ENCODE assay signal across 24 cellular contexts in the genomic region with DNA sequence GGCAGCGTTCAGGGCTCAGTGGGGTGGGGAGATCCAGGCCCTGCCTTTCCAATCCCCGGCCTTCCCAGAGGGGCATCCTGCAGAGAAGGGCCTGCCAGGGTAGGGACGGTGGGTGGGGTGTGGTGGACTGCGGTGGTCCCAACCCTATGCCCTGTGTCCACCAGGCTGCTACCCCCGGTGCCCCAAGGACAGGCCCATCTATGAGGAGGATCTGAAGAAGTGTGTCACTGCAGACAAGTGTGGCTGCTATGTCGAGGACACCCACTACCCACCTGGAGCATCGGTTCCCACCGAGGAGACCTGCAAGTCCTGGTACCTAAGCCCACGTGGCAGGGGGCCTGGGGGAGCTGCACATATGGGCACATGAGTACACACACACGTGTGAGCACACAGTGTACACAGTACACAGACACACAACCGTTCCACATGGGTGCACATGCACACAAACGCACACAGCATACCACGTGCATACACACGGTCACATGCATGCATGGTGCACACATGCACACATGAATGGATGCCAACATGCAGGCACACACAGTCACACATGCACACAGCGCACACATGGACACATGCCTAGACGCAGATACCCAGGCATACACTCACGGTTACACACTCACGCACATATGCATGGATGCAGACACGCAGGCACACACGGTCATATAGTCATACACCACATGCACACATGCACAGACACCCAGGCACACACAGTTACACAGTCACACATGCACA. TPM values are rescaled to one million over a fixed set of nuclear protein-coding genes. Genes with fewer than 3 reads are reported as not detected.
DNase-seq lines count a peak whose midpoint lies in the region; ATAC-seq, FAIRE-seq and TF ChIP-seq lines count a peak whose summit lies in the region.
"Had no signal": no experiment of that assay in that cellular context is flagged by ENCODE, and none has a peak within 500 bp of the region (broad histone marks: within the 10 kb centered on the region; RNA-seq: fewer than 3 reads in every experiment).

No MANE protein-coding gene starts in this region.

- H3K36me3 ChIP-seq in bronchial epithelial cell (ENCODE audit: control insufficient read depth, insufficient read depth, low read length): no peaks in the 10 kb centered on the region
- no peaks in the 10 kb centered on the region for H3K36me3 ChIP-seq in mucosa of descending colon (ENCODE audit: low read depth)
- no peaks in the 10 kb centered on the region for H3K36me3 ChIP-seq in aorta (ENCODE audit: control insufficient read depth in 1 of 2, insufficient read depth in 2 of 2, low read length in 1 of 2)
- H3K36me3 ChIP-seq: BLaER1, HAP-1, SJSA1 had no signal

- H3K27me3 ChIP-seq in bronchial epithelial cell (ENCODE audit: control insufficient read depth, insufficient read depth, low read length): no peaks in the 10 kb centered on the region
- H3K27me3 ChIP-seq in aorta (ENCODE audit: control insufficient read depth in 1 of 2, insufficient read depth in 2 of 2, low read length in 1 of 2): no peaks in the 10 kb centered on the region
- H3K27me3 ChIP-seq: BLaER1, SJSA1 had no signal

- H3K9me3 ChIP-seq in mucosa of descending colon: no peaks in the 10 kb centered on the region
- no peaks in the 10 kb centered on the region for H3K9me3 ChIP-seq in aorta (ENCODE audit: control insufficient read depth, low read length)
- H3K9me3 ChIP-seq: HAP-1, SJSA1 had no signal

- H3K27ac ChIP-seq in aorta (ENCODE audit: low read depth in 1 of 2, low read length in 2 of 2): no peak overlapping the region
- H3K27ac ChIP-seq: BLaER1, HL-60, SJSA1 had no signal

- 90 to 92% methylated on average over 20 of the region's 20 CpGs for WGBS in aorta, 2 donors

- H3K4me3 ChIP-seq in bronchial epithelial cell (ENCODE audit: low read depth, low read length) (no peak overlapping the region), mucosa of descending colon (no peak overlapping the region), aorta (ENCODE audit: low read length in 2 of 2) (no peak overlapping the region)
- H3K4me3 ChIP-seq: BLaER1, HAP-1, SJSA1 had no signal

- DNase-seq in bronchial epithelial cell (ENCODE audit: low read depth) (no peak), left ventricle myocardium superior (peak; percentile 19), mucosa of descending colon (peak in 2 of 3 donors; percentile 28 to 46), aorta (peak; percentile 40 to 74), H4 (ENCODE audit: low spot score) (no peak), activated gamma-delta T cell (lab: John Stamatoyannopoulos, UW) (no peak)
- DNase-seq in stimulated activated CD4-positive, alpha-beta T cell treated with anti-CD3 and anti-CD28 coated beads, Interleukin-1b, Interleukin-23, amount 100 ng/mL, for 48 hours: no peak
- DNase-seq: CD4-positive, alpha-beta T cell; COR-L47; DMS 273 treated with DMSO at 0.1 percent for 48 hours; DMS79 treated with DMSO at 0.1 percent for 48 hours; KBM-7; NCI-H1092; NCI-H1436; NCI-H187 treated with DMSO at 0.1 percent for 48 hours; NCI-H2107; NCI-H748 treated with DMSO at 0.1 percent for 48 hours had no signal

- intact Hi-C loops in left ventricle myocardium superior (cut with micrococcal nuclease): no loop called here
- intact Hi-C loops in mucosa of descending colon (cut with DNase I, micrococcal nuclease): no loop called here
- intact Hi-C loops in aorta (cut with DNase I): no loop called here

- no peaks in the 10 kb centered on the region for H3K4me1 ChIP-seq in mucosa of descending colon (ENCODE audit: low read depth)
- no peaks in the 10 kb centered on the region for H3K4me1 ChIP-seq in aorta (ENCODE audit: control insufficient read depth in 1 of 2, insufficient read depth in 2 of 2, low read length in 2 of 2)
- H3K4me1 ChIP-seq: BLaER1, HAP-1, SJSA1 had no signal

- TF ChIP-seq CTCF in bronchial epithelial cell (IDR thresholded peaks at IDR 0.05; ENCODE audit: insufficient read depth, low read length, severe bottlenecking): no peak
- TF ChIP-seq CTCF in mucosa of descending colon (IDR thresholded peaks at IDR 0.05): no peak

- FAIRE-seq in bronchial epithelial cell (lab: Jason Lieb, UNC): peak; percentile 90
- FAIRE-seq: GM12892 had no signal

- no peak for ATAC-seq in left ventricle myocardium superior
- peak; percentile 6 for ATAC-seq in mucosa of descending colon
- ATAC-seq in aorta (ENCODE audit: low FRiP score): no peak
- ATAC-seq: Panc1 had no signal

RNA-seq across cellular contexts. Expression of a gene that starts 16.1 kb away (rescaled TPM):
- not detected in 2 replicates for total RNA-seq in bronchial epithelial cell
- total RNA-seq in left ventricle myocardium superior: not detected
- 1,000 to 10,000 TPM in 2 of 3 donors, 100 to 1,000 TPM in 1; 379 to 1,246 (median 1,109) TPM for total RNA-seq in mucosa of descending colon
- total RNA-seq in aorta: under 1 TPM; 0.06 to 0.10 TPM
- 10 to 100 TPM in 1 of 2 donors, under 1 TPM in 1; 0.08 to 11.8 TPM for polyA plus RNA-seq in aorta
- not detected in 2 replicates for total RNA-seq in H4 (2014; rRNA removed; shearing (Covaris generic))
- total RNA-seq: CD4-positive, alpha-beta T cell; NCI-H460; SJSA1 had no signal

RNA-seq across cellular contexts. Expression of a gene that starts 54.2 kb away (rescaled TPM):
- under 0.01 TPM in 1 of 2 replicates, not detected in the other for total RNA-seq in bronchial epithelial cell
- not detected for total RNA-seq in left ventricle myocardium superior
- total RNA-seq in mucosa of descending colon: not detected
- total RNA-seq in aorta: not detected
- under 1 TPM; under 0.01 to 0.49 TPM for polyA plus RNA-seq in aorta
- not detected in 2 replicates for total RNA-seq in H4 (2014; rRNA removed; shearing (Covaris generic))
- total RNA-seq: CD4-positive, alpha-beta T cell; NCI-H460; SJSA1 had no signal

Comparison
In these comparisons a context has a peak if more than half of its experiments do, and no peak if none do; other contexts are left out.
1. DNase-seq: peak in left ventricle myocardium superior (single experiment), mucosa of descending colon (2 of 3) and aorta (2 of 2); none in bronchial epithelial cell (single experiment), H4 (single experiment), stimulated activated CD4-positive, alpha-beta T cell treated with anti-CD3 and anti-CD28 coated beads, Interleukin-1b, Interleukin-23, amount 100 ng/mL, for 48 hours (single experiment) and activated gamma-delta T cell (single experiment).
2. RNA of a gene that starts 16.1 kb away (total RNA-seq): 379 to 1,246 TPM in mucosa of descending colon; 0.06 to 0.10 TPM in aorta, not detected in bronchial epithelial cell, not detected in left ventricle myocardium superior (single experiment) and not detected in H4; every median in the first group is over 100 times any median in the second.